19 cellular contexts compared by ENCODE assay signal in the genomic region with DNA sequence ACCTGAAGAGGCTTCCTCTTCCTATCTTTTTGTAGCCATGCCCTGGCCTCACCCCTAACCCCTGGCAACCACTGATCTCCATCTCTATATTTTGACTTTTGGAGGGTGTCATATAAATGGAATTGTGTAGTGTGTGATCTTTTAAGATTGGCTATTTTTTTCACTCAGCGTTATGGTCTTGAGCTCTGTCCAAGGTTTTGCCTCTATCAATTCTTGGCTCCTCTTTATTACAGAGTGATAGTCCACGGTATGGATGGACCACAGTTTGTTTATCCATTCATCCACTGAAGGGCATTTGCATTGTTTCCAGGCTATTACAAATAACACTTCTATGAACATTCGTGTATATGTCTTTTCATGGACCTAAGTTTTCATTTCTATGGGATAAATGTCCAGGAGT.
"Had no signal": no experiment of that assay in that cellular context is flagged by ENCODE, and none has a peak within 500 bp of the region (broad histone marks: within the 10 kb centered on the region; RNA-seq: fewer than 3 reads in every experiment).

No MANE protein-coding gene starts in this region.

- H3K9me3 ChIP-seq: colonic mucosa, stomach, thoracic aorta, transverse colon had no signal

- H3K27me3 ChIP-seq: colonic mucosa, hepatocyte, stomach, transverse colon had no signal

- H3K36me3 ChIP-seq: colonic mucosa, stomach, thoracic aorta, transverse colon had no signal

- H3K4me1 ChIP-seq: colonic mucosa had no signal

- H3K4me3 Mint-ChIP-seq: neural crest cell had no signal

- H3K9me3 Mint-ChIP-seq: naive B cell, neural crest cell had no signal

- H3K36me3 Mint-ChIP-seq: naive B cell had no signal

- H3K4me3 ChIP-seq: colonic mucosa, hepatocyte, lung, skin epidermis, stomach, thoracic aorta, transverse colon had no signal

- ATAC-seq: foreskin keratinocyte, left colon, left ventricle myocardium superior, sciatic nerve had no signal

- H3K27ac ChIP-seq: colonic mucosa, foreskin keratinocyte, hepatocyte, skin epidermis, stomach, thoracic aorta, transverse colon had no signal

- DNase-seq: colonic mucosa; dermis blood vessel endothelial cell; foreskin keratinocyte; left colon; left ventricle myocardium superior; mesendoderm; naive B cell; stimulated activated CD4-positive, alpha-beta T cell treated with anti-CD3 and anti-CD28 coated beads, Interleukin-2, amount 100 ng/mL, for 24 hours; stimulated activated CD4-positive, alpha-beta T cell treated with anti-CD3 and anti-CD28 coated beads, Interleukin-4, amount 100 ng/mL, for 4 hours; stimulated activated naive CD4-positive, alpha-beta T cell; stomach; substantia nigra; transverse colon had no signal
